In genomic region chr4:156594619-156595018, GRCh38 we compare ENCODE assay signal across 9 cellular contexts.
A peak's percentile ranks its signal among the peaks of the same experiment; 100 is the strongest.
DNase-seq lines count a peak whose midpoint lies in the region; ATAC-seq and TF ChIP-seq lines count a peak whose summit lies in the region.
"Had no signal": no experiment of that assay in that cellular context is flagged by ENCODE, and none has a peak within 500 bp of the region (broad histone marks: within the 10 kb centered on the region; RNA-seq: fewer than 3 reads in every experiment).

No MANE protein-coding gene starts in this region.

- H3K79me2 ChIP-seq in fibroblast of lung (ENCODE audit: control insufficient read depth, insufficient read depth, low read length), result no peaks in the 10 kb centered on the region

- H3K27ac ChIP-seq in fibroblast of lung (ENCODE audit: insufficient read depth, low read length) (no peak overlapping the region), prostate gland (no peak overlapping the region)

- TF ChIP-seq CTCF in fibroblast of lung (conservative IDR thresholded peaks at IDR 0.05 in 1 of 2, IDR thresholded peaks at IDR 0.05 in 1 of 2; ENCODE audit: low read depth in 1 of 2, low read length in 2 of 2) (no peak), prostate gland (IDR thresholded peaks at IDR 0.05) (no peak)

- no peaks in the 10 kb centered on the region for H3K4me1 ChIP-seq in fibroblast of lung (ENCODE audit: control insufficient read depth, extremely low read depth, insufficient read depth, low read length)
- peaks cover 7% of the 10 kb centered on the region for H3K4me1 ChIP-seq in prostate gland (replicated peaks)

- ATAC-seq in HG02610 (IDR thresholded peaks at IDR 0.05; ENCODE audit: unreplicated experiment), result no peak
- ATAC-seq: stimulated activated naive CD8-positive, alpha-beta T cell treated with anti-CD3 and anti-CD28 coated beads, Interleukin-15, Interleukin-2, amounts not matched to agents 100 U/mL and 50 U/mL, for 24 hours had no signal

- 12% methylated on average over 2 of the region's 2 CpGs for WGBS in prostate gland

- H3K4me3 ChIP-seq in fibroblast of lung (replicated peaks in 1 of 4; ENCODE audit: control extremely low read depth in 1 of 4, insufficient read depth in 1 of 4, low read depth in 3 of 4, low read length in 4 of 4) (no peak overlapping the region), prostate gland (no peak overlapping the region)

- TF ChIP-seq EP300 in Ishikawa (IDR thresholded peaks at IDR 0.05; ENCODE audit: borderline replicate concordance), result 0 out of 2 replicates have a peak, but pooled peaks have one; percentile 24

- TF ChIP-seq POLR2A in prostate gland (IDR thresholded peaks at IDR 0.05), result no peak

- H3K36me3 ChIP-seq in fibroblast of lung (ENCODE audit: control insufficient read depth, insufficient read depth, low read length), result no peaks in the 10 kb centered on the region
- no peaks in the 10 kb centered on the region for H3K36me3 ChIP-seq in prostate gland

- no peak for TF ChIP-seq RAD21 in Ishikawa (IDR thresholded peaks at IDR 0.05; ENCODE audit: low read depth)

- no peak overlapping the region for H3K4me2 ChIP-seq in fibroblast of lung (ENCODE audit: extremely low read depth, insufficient read depth, low read length)

- H3K9me3 ChIP-seq in fibroblast of lung (ENCODE audit: control insufficient read depth, insufficient read depth, low read depth, low read length) (no peaks in the 10 kb centered on the region), prostate gland (no peaks in the 10 kb centered on the region)

- peak overlapping the region; percentile 27 for H2AFZ ChIP-seq in fibroblast of lung (ENCODE audit: low read length)

- H4K20me1 ChIP-seq in fibroblast of lung (ENCODE audit: control insufficient read depth, extremely low read depth, insufficient read depth, low read length), result no peaks in the 10 kb centered on the region

- peak; percentile 72 for DNase-seq in NCI-H82 treated with DMSO at 0.1 percent for 48 hours (lab: John Stamatoyannopoulos, UW; ENCODE audit: unreplicated experiment)
- DNase-seq in fibroblast of lung (ENCODE audit: low read depth in 2 of 2), result peak in 1 of 2 donors; percentile 49
- DNase-seq in prostate gland (ENCODE audit: low spot score), result peak; percentile 17
- DNase-seq in NCI-H2196 treated with DMSO at 0.1 percent for 48 hours (lab: John Stamatoyannopoulos, UW; ENCODE audit: unreplicated experiment), result no peak
- DNase-seq in ecto neural progenitor cell (ENCODE audit: low spot score), result no peak
- no peak for DNase-seq in putamen (ENCODE audit: low spot score)
- DNase-seq: stimulated activated naive CD8-positive, alpha-beta T cell treated with anti-CD3 and anti-CD28 coated beads, Interleukin-15, Interleukin-2, amounts not matched to agents 100 U/mL and 50 U/mL, for 24 hours had no signal

- no peaks in the 10 kb centered on the region for H3K27me3 ChIP-seq in fibroblast of lung (ENCODE audit: control insufficient read depth, insufficient read depth, low read length)
- H3K27me3 ChIP-seq in prostate gland (replicated peaks; ENCODE audit: insufficient read depth), result no peaks in the 10 kb centered on the region

- intact Hi-C loops in prostate gland (cut with DNase I), result loop anchor here (5.0 kb wide), 2 partner anchors 378 to 533 kb away; partner anchors contain the start of gene PDGFC

- H3K9ac ChIP-seq in fibroblast of lung (ENCODE audit: insufficient read depth, low read length), result no peak overlapping the region

TF ChIP-seq in Ishikawa, 13 proteins besides CTCF, POLR2A, EP300 and RAD21:
- TF ChIP-seq, protein P1, sequence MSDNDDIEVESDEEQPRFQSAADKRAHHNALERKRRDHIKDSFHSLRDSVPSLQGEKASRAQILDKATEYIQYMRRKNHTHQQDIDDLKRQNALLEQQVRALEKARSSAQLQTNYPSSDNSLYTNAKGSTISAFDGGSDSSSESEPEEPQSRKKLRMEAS (IDR thresholded peaks at IDR 0.05), result peak; percentile 46; the same call in 1 of the 2 replicates
- 0 out of 2 replicates have a peak, but pooled peaks have one; percentile 46 for TF ChIP-seq TCF12 (IDR thresholded peaks at IDR 0.05; ENCODE audit: low read depth)
- TF ChIP-seq TAF1 (IDR thresholded peaks at IDR 0.05; ENCODE audit: low read depth), result no peak
- TF ChIP-seq REST (IDR thresholded peaks at IDR 0.05; ENCODE audit: low read depth), result no peak
- no peak for TF ChIP-seq EGR1 (IDR thresholded peaks at IDR 0.05)
- TF ChIP-seq CEBPB (IDR thresholded peaks at IDR 0.05), result no peak
- TF ChIP-seq FOXM1 (IDR thresholded peaks at IDR 0.05; ENCODE audit: borderline replicate concordance, low read depth), result no peak
- TF ChIP-seq TEAD4 (IDR thresholded peaks at IDR 0.05), result 0 out of 2 replicates have a peak, but pooled peaks have one; percentile 29
- TF ChIP-seq CREB1 (IDR thresholded peaks at IDR 0.05; ENCODE audit: low read depth), result no peak
- peak; percentile 84 for TF ChIP-seq NFIC (IDR thresholded peaks at IDR 0.05)
- TF ChIP-seq YY1 (IDR thresholded peaks at IDR 0.05; ENCODE audit: low read depth), result no peak
- TF ChIP-seq ZBTB7A (IDR thresholded peaks at IDR 0.05; ENCODE audit: low read depth), result no peak
- TF ChIP-seq, protein P2, sequence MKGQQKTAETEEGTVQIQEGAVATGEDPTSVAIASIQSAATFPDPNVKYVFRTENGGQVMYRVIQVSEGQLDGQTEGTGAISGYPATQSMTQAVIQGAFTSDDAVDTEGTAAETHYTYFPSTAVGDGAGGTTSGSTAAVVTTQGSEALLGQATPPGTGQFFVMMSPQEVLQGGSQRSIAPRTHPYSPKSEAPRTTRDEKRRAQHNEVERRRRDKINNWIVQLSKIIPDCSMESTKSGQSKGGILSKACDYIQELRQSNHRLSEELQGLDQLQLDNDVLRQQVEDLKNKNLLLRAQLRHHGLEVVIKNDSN (IDR thresholded peaks at IDR 0.05), result peak; percentile 14; the same call in 1 of the 2 replicates

Comparison
In these comparisons a context has a peak if more than half of its experiments do, and no peak if none do; other contexts are left out.
1. DNase-seq: peak in NCI-H82 treated with DMSO at 0.1 percent for 48 hours (single experiment) and prostate gland (single experiment); none in NCI-H2196 treated with DMSO at 0.1 percent for 48 hours (single experiment), ecto neural progenitor cell (single experiment) and putamen (single experiment).